In the genomic region with DNA sequence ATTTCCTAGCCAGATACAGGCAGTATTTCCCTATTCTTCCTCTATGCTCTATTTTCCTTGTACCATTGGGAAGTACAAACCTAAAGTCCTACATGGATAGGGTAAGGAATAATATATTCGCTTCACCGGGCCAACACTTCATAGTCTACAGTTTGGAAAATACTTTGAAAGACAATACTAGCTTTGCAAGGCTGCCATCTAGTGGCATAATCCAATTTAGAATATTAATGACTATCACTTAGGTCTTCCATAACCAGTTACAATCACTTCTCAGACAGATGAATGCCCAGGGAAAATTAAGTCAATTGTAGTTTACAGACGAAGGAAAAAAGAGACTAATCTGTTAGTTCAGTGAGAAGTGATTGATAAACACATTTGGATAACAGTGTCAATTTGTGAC, we compare ENCODE assay signal across 8 cellular contexts.
DNase-seq lines count a peak whose midpoint lies in the region; ATAC-seq, FAIRE-seq and TF ChIP-seq lines count a peak whose summit lies in the region.

No MANE protein-coding gene starts in this region.

- peaks cover under 1% of the 10 kb centered on the region for H3K4me1 ChIP-seq in adipocyte (ENCODE audit: control insufficient read depth, insufficient read depth, low read length)

- H3K27me3 ChIP-seq in adipocyte (replicated peaks; ENCODE audit: control insufficient read depth, insufficient read depth, low read length) = peaks cover 27% of the 10 kb centered on the region

- DNase-seq in GM12864 (ENCODE audit: low read depth) (no peak), LHCN-M2 (ENCODE audit: low read depth) (peak; percentile 31), adipocyte (ENCODE audit: low read depth) (peak; percentile 67), left lobe of liver (ENCODE audit: low spot score) (no peak), kidney glomerular epithelial cell (lab: John Stamatoyannopoulos, UW) (no peak)
- DNase-seq in activated CD4-positive, alpha-beta T cell treated with anti-CD3 and anti-CD28 coated beads for 48 hours = no peak

- ATAC-seq in left lobe of liver (peak; percentile 78), HG02763 (IDR thresholded peaks at IDR 0.05; ENCODE audit: unreplicated experiment) (no peak)

- H3K36me3 ChIP-seq in adipocyte (ENCODE audit: control insufficient read depth, insufficient read depth, low read length, severe bottlenecking) = no peaks in the 10 kb centered on the region

- no peaks in the 10 kb centered on the region for H3K9me3 ChIP-seq in adipocyte (ENCODE audit: control insufficient read depth, low read length)

- no peak overlapping the region for H3K9ac ChIP-seq in adipocyte (ENCODE audit: low read length)

- TF ChIP-seq CTCF in GM12864 (IDR thresholded peaks at IDR 0.05; ENCODE audit: low read depth, low read length, missing control alignments) = peak; percentile 21

- peak; percentile 79 for FAIRE-seq in A204.1 (lab: Jason Lieb, UNC)

- H3K4me3 ChIP-seq in GM12864 (ENCODE audit: low read depth, low read length) (no peak overlapping the region), adipocyte (ENCODE audit: low read length) (no peak overlapping the region)

Comparison
In these comparisons a context has a peak if more than half of its experiments do, and no peak if none do; other contexts are left out.
1. DNase-seq: peak in LHCN-M2 (single experiment) and adipocyte (single experiment); none in GM12864 (single experiment), left lobe of liver (single experiment), kidney glomerular epithelial cell (single experiment) and activated CD4-positive, alpha-beta T cell treated with anti-CD3 and anti-CD28 coated beads for 48 hours (single experiment).